10 cellular contexts compared by ENCODE assay signal in the genomic region with DNA sequence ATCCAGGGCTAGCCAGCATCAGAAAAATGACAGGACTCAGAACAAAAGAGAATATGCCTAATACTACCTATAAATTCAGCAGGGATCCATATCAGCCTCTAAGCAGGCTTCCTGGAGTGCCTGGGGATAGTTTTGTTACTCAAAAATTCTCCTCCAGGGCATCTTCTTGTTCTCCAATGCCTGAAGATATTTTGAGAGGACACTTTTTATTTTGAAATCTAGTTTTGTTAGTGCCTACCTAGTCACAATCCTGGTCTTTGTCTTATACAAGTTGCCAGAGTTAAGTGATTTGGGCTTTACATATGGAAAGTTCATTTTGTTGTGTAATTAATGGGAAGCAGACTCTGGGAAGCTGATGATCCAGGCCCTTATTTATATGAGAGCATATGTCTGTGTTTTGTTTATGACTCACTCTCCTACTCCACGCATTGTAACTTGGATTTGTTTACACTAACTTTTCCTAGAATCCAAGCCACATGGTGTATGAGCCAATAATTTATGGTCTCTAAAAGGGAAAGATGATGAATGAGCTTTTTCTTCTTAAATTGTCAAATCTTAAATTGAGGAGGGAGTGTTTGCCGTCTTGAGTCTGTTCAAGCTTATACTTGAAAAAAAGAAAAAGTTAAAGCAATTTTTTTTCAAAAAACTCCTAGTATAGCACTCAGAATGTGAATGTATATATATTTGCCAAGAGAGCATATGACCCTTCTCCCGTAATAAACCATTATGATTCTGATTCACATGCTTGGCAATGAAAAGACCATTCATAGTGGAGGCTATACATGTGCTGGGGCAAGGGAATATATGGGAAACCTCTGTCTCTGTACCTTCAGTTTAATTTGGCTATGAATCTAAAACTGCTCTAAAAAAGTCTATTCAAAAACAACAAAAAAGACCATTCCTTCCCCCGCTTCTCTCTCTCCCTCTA.
A peak's percentile ranks its signal among the peaks of the same experiment; 100 is the strongest.
DNase-seq lines count a peak whose midpoint lies in the region; ATAC-seq and TF ChIP-seq lines count a peak whose summit lies in the region.
"Had no signal": no experiment of that assay in that cellular context is flagged by ENCODE, and none has a peak within 500 bp of the region (broad histone marks: within the 10 kb centered on the region; RNA-seq: fewer than 3 reads in every experiment).

No MANE protein-coding gene starts in this region.

- H3K27ac ChIP-seq in tibial artery, result peak overlapping the region; percentile 39 to 42

- peaks cover under 1% of the 10 kb centered on the region for H3K9me3 Mint-ChIP-seq in glutamatergic neuron (ENCODE audit: unreplicated experiment)

- intact Hi-C loops in tibial artery (cut with DNase I; ENCODE audit: low total_unique reads), result no loop called here

- H3K36me3 Mint-ChIP-seq in glutamatergic neuron (ENCODE audit: unreplicated experiment), result no peaks in the 10 kb centered on the region

- H3K9me3 ChIP-seq in tibial artery, result no peaks in the 10 kb centered on the region
- H3K9me3 ChIP-seq: Peyer's patch had no signal

- no peaks in the 10 kb centered on the region for H3K27me3 ChIP-seq in tibial artery
- H3K27me3 ChIP-seq: Peyer's patch had no signal

- H3K4me3 Mint-ChIP-seq in glutamatergic neuron (ENCODE audit: unreplicated experiment), result no peak overlapping the region

- ATAC-seq in GM18511 (IDR thresholded peaks at IDR 0.05; ENCODE audit: unreplicated experiment), result no peak

- no peaks in the 10 kb centered on the region for H3K4me1 Mint-ChIP-seq in glutamatergic neuron (ENCODE audit: low read depth, unreplicated experiment)

- peaks cover 0 to 26% (median 9%) of the 10 kb centered on the region in 4 donors for H3K4me1 ChIP-seq in tibial artery

- DNase-seq in HPDE6-E6E7 (ENCODE audit: extremely low spot score), result peak; percentile 13
- DNase-seq in astrocyte of the cerebellum (ENCODE audit: low read depth), result peak; percentile 83
- peak; percentile 83 for DNase-seq in kidney glomerular epithelial cell (lab: John Stamatoyannopoulos, UW)
- DNase-seq in tibial artery, result no peak
- no peak for DNase-seq in NAMALWA (ENCODE audit: low spot score)
- DNase-seq in glutamatergic neuron, result no peak
- no peak for DNase-seq in T-helper 1 cell
- DNase-seq: activated CD4-positive, alpha-beta T cell treated with anti-CD3 and anti-CD28 coated beads, Interleukin-2, amount 50 U/mL, for 1 hour; Peyer's patch had no signal

- H3K4me3 ChIP-seq in astrocyte of the cerebellum (ENCODE audit: low read depth, low read length), result no peak overlapping the region
- H3K4me3 ChIP-seq in tibial artery, result no peak overlapping the region
- H3K4me3 ChIP-seq: Peyer's patch had no signal

- in situ Hi-C loops in astrocyte of the cerebellum (cut with HindIII; ENCODE audit: low sequenced_read_pairs), result no loop called here

- no peak for TF ChIP-seq CTCF in astrocyte of the cerebellum (IDR thresholded peaks at IDR 0.05; ENCODE audit: low read depth, low read length, missing control alignments)
- TF ChIP-seq CTCF in tibial artery (IDR thresholded peaks at IDR 0.05), result no peak
- TF ChIP-seq CTCF in glutamatergic neuron (IDR thresholded peaks at IDR 0.05; ENCODE audit: partially characterized antibody, unreplicated experiment), result no peak

- H3K36me3 ChIP-seq in tibial artery, result peaks cover 0 to 4% (median 0%) of the 10 kb centered on the region in 3 donors
- H3K36me3 ChIP-seq: Peyer's patch had no signal

- H3K27me3 Mint-ChIP-seq in glutamatergic neuron (ENCODE audit: unreplicated experiment), result peaks cover 1% of the 10 kb centered on the region

- no peak overlapping the region for H3K27ac Mint-ChIP-seq in glutamatergic neuron (ENCODE audit: unreplicated experiment)

Comparison
In these comparisons a context has a peak if more than half of its experiments do, and no peak if none do; other contexts are left out.
1. DNase-seq: peak in HPDE6-E6E7 (single experiment), astrocyte of the cerebellum (single experiment) and kidney glomerular epithelial cell (single experiment); none in tibial artery (0 of 2), NAMALWA (single experiment), glutamatergic neuron (single experiment) and T-helper 1 cell (0 of 5).